1 cellular context compared by ENCODE assay signal in the genomic region with DNA sequence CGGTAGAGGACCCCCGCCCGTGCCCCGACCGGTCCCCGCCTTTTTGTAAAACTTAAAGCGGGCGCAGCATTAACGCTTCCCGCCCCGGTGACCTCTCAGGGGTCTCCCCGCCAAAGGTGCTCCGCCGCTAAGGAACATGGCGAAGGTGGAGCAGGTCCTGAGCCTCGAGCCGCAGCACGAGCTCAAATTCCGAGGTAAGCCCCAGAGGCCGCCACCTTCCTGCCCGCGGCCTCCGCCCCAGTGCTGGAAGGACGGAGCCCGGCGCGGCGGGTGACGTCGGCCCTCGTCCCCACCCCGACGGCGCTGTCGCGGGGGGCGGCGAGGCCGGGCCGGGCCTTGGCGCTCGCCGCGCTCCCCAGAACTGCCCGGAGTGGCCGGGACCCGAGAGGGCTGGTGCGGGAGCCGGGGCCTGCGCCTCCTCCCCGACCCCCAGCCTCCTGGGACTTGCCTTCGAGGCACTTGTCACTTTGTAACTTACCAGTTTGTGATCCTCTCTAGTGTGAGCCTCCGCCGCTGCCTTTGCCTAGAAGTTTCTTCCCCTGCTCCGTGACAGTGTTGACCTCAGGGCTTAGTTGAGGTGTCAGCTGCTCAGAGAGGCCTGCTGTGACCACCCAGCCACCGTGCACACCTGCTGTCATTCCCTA.
TF ChIP-seq lines count a peak whose summit lies in the region.

No MANE protein-coding gene starts in this region.

TF ChIP-seq in K562, 482 proteins besides CTCF, POLR2A, EP300 and RAD21 (continued from another document):
- TF ChIP-seq U2AF1 (optimal IDR thresholded peaks at IDR 0.05; ENCODE audit: low read depth, low read length) (no peak), ZNF133 (CRISPR knock-in tag; IDR thresholded peaks at IDR 0.05) (no peak), GATAD2A (IDR thresholded peaks at IDR 0.05) (no peak), CBX3 (IDR thresholded peaks at IDR 0.05; ENCODE audit: borderline replicate concordance in 1 of 2, low read length in 2 of 2) (no peak), MAZ (CRISPR knock-in tag; conservative IDR thresholded peaks at IDR 0.05 in 1 of 2, IDR thresholded peaks at IDR 0.05 in 1 of 2) (peak in 1 of 2 experiments; percentile 7; a peak in 1 of 4 replicates), RBM15 (IDR thresholded peaks at IDR 0.05; ENCODE audit: insufficient read depth, low read length) (no peak), NCOA1 (IDR thresholded peaks at IDR 0.05; ENCODE audit: low read depth) (no peak), ESRRA (IDR thresholded peaks at IDR 0.05; ENCODE audit: borderline replicate concordance, low read depth) (0 out of 2 replicates have a peak, but pooled peaks have one; percentile 29), STAG1 (CRISPR knock-in tag; IDR thresholded peaks at IDR 0.05; ENCODE audit: borderline replicate concordance) (no peak), NONO (IDR thresholded peaks at IDR 0.05; ENCODE audit: low read depth in 2 of 2, low read length in 1 of 2) (0 out of 4 replicates have a peak, but pooled peaks of 1 of the 2 experiments have one; percentile 54), ZNF134 (CRISPR knock-in tag; conservative IDR thresholded peaks at IDR 0.05) (no peak), NR2C2 (CRISPR knock-in tag; IDR thresholded peaks at IDR 0.05) (no peak), NR2C2 (tag; IDR thresholded peaks at IDR 0.05) (peak; percentile 30; the same call in 1 of the 2 replicates), ZNF75A (CRISPR knock-in tag; IDR thresholded peaks at IDR 0.05) (no peak), ZNF239 (CRISPR knock-in tag; IDR thresholded peaks at IDR 0.05) (no peak), POLR2H (tag; IDR thresholded peaks at IDR 0.05; ENCODE audit: low read depth) (no peak), XRCC3 (IDR thresholded peaks at IDR 0.05) (no peak), STAT5B (CRISPR knock-in tag; IDR thresholded peaks at IDR 0.05) (no peak), ZNF121 (CRISPR knock-in tag; conservative IDR thresholded peaks at IDR 0.05) (no peak), CCAR2 (IDR thresholded peaks at IDR 0.05; ENCODE audit: low read depth, low read length) (no peak), ZNF445 (CRISPR knock-in tag; IDR thresholded peaks at IDR 0.05; ENCODE audit: low read depth) (no peak), BMI1 (IDR thresholded peaks at IDR 0.05; ENCODE audit: low read length) (no peak), PRMT5 (CRISPR knock-in tag; IDR thresholded peaks at IDR 0.05) (no peak)
- TF ChIP-seq, protein P1, sequence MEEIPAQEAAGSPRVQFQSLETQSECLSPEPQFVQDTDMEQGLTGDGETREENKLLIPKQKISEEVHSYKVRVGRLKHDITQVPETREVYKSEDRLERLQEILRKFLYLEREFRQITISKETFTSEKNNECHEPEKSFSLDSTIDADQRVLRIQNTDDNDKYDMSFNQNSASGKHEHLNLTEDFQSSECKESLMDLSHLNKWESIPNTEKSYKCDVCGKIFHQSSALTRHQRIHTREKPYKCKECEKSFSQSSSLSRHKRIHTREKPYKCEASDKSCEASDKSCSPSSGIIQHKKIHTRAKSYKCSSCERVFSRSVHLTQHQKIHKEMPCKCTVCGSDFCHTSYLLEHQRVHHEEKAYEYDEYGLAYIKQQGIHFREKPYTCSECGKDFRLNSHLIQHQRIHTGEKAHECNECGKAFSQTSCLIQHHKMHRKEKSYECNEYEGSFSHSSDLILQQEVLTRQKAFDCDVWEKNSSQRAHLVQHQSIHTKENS (CRISPR knock-in tag; IDR thresholded peaks at IDR 0.05) = no peak
- TF ChIP-seq, protein P2, sequence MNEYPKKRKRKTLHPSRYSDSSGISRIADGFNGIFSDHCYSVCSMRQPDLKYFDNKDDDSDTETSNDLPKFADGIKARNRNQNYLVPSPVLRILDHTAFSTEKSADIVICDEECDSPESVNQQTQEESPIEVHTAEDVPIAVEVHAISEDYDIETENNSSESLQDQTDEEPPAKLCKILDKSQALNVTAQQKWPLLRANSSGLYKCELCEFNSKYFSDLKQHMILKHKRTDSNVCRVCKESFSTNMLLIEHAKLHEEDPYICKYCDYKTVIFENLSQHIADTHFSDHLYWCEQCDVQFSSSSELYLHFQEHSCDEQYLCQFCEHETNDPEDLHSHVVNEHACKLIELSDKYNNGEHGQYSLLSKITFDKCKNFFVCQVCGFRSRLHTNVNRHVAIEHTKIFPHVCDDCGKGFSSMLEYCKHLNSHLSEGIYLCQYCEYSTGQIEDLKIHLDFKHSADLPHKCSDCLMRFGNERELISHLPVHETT (CRISPR knock-in tag; conservative IDR thresholded peaks at IDR 0.05 in 1 of 2, IDR thresholded peaks at IDR 0.05 in 1 of 2) = no peak
- TF ChIP-seq, protein P3, sequence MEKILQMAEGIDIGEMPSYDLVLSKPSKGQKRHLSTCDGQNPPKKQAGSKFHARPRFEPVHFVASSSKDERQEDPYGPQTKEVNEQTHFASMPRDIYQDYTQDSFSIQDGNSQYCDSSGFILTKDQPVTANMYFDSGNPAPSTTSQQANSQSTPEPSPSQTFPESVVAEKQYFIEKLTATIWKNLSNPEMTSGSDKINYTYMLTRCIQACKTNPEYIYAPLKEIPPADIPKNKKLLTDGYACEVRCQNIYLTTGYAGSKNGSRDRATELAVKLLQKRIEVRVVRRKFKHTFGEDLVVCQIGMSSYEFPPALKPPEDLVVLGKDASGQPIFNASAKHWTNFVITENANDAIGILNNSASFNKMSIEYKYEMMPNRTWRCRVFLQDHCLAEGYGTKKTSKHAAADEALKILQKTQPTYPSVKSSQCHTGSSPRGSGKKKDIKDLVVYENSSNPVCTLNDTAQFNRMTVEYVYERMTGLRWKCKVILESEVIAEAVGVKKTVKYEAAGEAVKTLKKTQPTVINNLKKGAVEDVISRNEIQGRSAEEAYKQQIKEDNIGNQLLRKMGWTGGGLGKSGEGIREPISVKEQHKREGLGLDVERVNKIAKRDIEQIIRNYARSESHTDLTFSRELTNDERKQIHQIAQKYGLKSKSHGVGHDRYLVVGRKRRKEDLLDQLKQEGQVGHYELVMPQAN (IDR thresholded peaks at IDR 0.05; ENCODE audit: borderline replicate concordance) = no peak
- TF ChIP-seq, protein P4, sequence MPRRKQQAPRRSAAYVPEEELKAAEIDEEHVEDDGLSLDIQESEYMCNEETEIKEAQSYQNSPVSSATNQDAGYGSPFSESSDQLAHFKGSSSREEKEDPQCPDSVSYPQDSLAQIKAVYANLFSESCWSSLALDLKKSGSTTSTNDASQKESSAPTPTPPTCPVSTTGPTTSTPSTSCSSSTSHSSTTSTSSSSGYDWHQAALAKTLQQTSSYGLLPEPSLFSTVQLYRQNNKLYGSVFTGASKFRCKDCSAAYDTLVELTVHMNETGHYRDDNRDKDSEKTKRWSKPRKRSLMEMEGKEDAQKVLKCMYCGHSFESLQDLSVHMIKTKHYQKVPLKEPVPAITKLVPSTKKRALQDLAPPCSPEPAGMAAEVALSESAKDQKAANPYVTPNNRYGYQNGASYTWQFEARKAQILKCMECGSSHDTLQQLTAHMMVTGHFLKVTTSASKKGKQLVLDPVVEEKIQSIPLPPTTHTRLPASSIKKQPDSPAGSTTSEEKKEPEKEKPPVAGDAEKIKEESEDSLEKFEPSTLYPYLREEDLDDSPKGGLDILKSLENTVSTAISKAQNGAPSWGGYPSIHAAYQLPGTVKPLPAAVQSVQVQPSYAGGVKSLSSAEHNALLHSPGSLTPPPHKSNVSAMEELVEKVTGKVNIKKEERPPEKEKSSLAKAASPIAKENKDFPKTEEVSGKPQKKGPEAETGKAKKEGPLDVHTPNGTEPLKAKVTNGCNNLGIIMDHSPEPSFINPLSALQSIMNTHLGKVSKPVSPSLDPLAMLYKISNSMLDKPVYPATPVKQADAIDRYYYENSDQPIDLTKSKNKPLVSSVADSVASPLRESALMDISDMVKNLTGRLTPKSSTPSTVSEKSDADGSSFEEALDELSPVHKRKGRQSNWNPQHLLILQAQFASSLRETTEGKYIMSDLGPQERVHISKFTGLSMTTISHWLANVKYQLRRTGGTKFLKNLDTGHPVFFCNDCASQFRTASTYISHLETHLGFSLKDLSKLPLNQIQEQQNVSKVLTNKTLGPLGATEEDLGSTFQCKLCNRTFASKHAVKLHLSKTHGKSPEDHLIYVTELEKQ (CRISPR knock-in tag; IDR thresholded peaks at IDR 0.05) = no peak
